7 cellular contexts compared by ENCODE assay signal in genomic region chr2:87239558-87240215, GRCh38.
DNase-seq lines count a peak whose midpoint lies in the region; ATAC-seq, FAIRE-seq and TF ChIP-seq lines count a peak whose summit lies in the region.
"Not testable (repeated sequence)": the region's sequence is repeated elsewhere in the genome, so short reads cannot be mapped to it uniquely, and the experiment has no call there.

No MANE protein-coding gene starts in this region.

- not testable (repeated sequence) for H3K27me3 Mint-ChIP-seq in activated naive CD8-positive, alpha-beta T cell treated with anti-CD3 and anti-CD28 coated beads, Interleukin-2, amount 10 ng/mL, durations not matched to agents 7 days and 5 days

- POLR2A ChIA-PET in activated naive CD8-positive, alpha-beta T cell treated with anti-CD3 and anti-CD28 coated beads, Interleukin-2, amount 10 ng/mL, durations not matched to agents 7 days and 5 days (lab: Charles Lee), result not testable (repeated sequence)

- peak; percentile 94 for ATAC-seq in SK-N-SH treated with all-trans-retinoic acid at 6 μM for 48 hours
- peak; percentile 45 for ATAC-seq in activated naive CD8-positive, alpha-beta T cell treated with anti-CD3 and anti-CD28 coated beads, Interleukin-2, amount 10 ng/mL, durations not matched to agents 7 days and 5 days (ENCODE audit: low read depth)

- H3K9me3 Mint-ChIP-seq in activated naive CD8-positive, alpha-beta T cell treated with anti-CD3 and anti-CD28 coated beads, Interleukin-2, amount 10 ng/mL, durations not matched to agents 7 days and 5 days, result not testable (repeated sequence)

- not testable (repeated sequence) for DNase-seq in HTR-8/SVneo (ENCODE audit: insufficient read length, low spot score); activated naive CD8-positive, alpha-beta T cell treated with anti-CD3 and anti-CD28 coated beads, Interleukin-2, amount 10 ng/mL, durations not matched to agents 7 days and 5 days; fibroblast of the aortic adventitia (ENCODE audit: low read depth)
- peak; percentile 0 for DNase-seq in iris pigment epithelial cell (ENCODE audit: low read depth)
- DNase-seq in stimulated activated CD4-positive, alpha-beta T cell treated with anti-CD3 and anti-CD28 coated beads, Interleukin-1b, Interleukin-23, amount 100 ng/mL, for 48 hours, result peak; percentile 2

- H3K4me3 Mint-ChIP-seq in activated naive CD8-positive, alpha-beta T cell treated with anti-CD3 and anti-CD28 coated beads, Interleukin-2, amount 10 ng/mL, durations not matched to agents 7 days and 5 days, result not testable (repeated sequence)

- not testable (repeated sequence) for H3K4me1 Mint-ChIP-seq in activated naive CD8-positive, alpha-beta T cell treated with anti-CD3 and anti-CD28 coated beads, Interleukin-2, amount 10 ng/mL, durations not matched to agents 7 days and 5 days

- FAIRE-seq in HTR-8/SVneo (lab: Jason Lieb, UNC), result peak; percentile 26

- TF ChIP-seq CTCF in GM12872 (IDR thresholded peaks at IDR 0.05; ENCODE audit: insufficient read depth, low read depth, low read length) (0 out of 3 replicates have a peak, but pooled peaks have one; percentile 21), fibroblast of the aortic adventitia (IDR thresholded peaks at IDR 0.05; ENCODE audit: insufficient read depth, low read length) (peak; percentile 15)

- not testable (repeated sequence) for H3K4me3 ChIP-seq in fibroblast of the aortic adventitia (ENCODE audit: low read depth, low read length)

- not testable (repeated sequence) for H3K36me3 Mint-ChIP-seq in activated naive CD8-positive, alpha-beta T cell treated with anti-CD3 and anti-CD28 coated beads, Interleukin-2, amount 10 ng/mL, durations not matched to agents 7 days and 5 days

- not testable (repeated sequence) for H3K27ac Mint-ChIP-seq in activated naive CD8-positive, alpha-beta T cell treated with anti-CD3 and anti-CD28 coated beads, Interleukin-2, amount 10 ng/mL, durations not matched to agents 7 days and 5 days
